Comparison of ENCODE assay signal across 1 cellular context in the genomic region with DNA sequence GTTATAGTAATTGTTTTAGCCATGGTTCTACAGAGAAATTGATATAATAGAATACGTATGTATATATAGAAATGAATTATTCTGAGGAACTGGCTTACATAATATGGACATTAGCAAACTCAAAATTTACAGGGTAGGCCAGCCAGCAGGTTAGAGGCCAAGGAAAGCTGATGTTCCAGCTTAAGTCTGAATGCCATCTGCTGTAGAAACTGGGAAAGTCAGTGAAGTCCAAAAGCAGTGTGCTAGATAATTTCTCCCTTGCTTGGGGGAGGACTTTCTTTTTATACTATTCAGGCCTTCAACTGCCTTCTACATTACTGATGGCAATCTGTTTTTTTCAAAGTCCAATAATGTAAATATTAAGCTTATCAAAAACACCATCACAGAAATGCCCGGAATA.
TF ChIP-seq lines count a peak whose summit lies in the region.

No MANE protein-coding gene starts in this region.

TF ChIP-seq in GM12878, 131 proteins besides CTCF, POLR2A, EP300 and RAD21 (continued from another document):
- TF ChIP-seq, protein P1, sequence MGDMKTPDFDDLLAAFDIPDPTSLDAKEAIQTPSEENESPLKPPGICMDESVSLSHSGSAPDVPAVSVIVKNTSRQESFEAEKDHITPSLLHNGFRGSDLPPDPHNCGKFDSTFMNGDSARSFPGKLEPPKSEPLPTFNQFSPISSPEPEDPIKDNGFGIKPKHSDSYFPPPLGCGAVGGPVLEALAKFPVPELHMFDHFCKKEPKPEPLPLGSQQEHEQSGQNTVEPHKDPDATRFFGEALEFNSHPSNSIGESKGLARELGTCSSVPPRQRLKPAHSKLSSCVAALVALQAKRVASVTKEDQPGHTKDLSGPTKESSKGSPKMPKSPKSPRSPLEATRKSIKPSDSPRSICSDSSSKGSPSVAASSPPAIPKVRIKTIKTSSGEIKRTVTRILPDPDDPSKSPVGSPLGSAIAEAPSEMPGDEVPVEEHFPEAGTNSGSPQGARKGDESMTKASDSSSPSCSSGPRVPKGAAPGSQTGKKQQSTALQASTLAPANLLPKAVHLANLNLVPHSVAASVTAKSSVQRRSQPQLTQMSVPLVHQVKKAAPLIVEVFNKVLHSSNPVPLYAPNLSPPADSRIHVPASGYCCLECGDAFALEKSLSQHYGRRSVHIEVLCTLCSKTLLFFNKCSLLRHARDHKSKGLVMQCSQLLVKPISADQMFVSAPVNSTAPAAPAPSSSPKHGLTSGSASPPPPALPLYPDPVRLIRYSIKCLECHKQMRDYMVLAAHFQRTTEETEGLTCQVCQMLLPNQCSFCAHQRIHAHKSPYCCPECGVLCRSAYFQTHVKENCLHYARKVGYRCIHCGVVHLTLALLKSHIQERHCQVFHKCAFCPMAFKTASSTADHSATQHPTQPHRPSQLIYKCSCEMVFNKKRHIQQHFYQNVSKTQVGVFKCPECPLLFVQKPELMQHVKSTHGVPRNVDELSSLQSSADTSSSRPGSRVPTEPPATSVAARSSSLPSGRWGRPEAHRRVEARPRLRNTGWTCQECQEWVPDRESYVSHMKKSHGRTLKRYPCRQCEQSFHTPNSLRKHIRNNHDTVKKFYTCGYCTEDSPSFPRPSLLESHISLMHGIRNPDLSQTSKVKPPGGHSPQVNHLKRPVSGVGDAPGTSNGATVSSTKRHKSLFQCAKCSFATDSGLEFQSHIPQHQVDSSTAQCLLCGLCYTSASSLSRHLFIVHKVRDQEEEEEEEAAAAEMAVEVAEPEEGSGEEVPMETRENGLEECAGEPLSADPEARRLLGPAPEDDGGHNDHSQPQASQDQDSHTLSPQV (IDR thresholded peaks at IDR 0.05), result no peak
- no peak for TF ChIP-seq ZNF24 (IDR thresholded peaks at IDR 0.05)
